Comparison of ENCODE assay signal across 23 cellular contexts in genomic region chr10:60414111-60414510, GRCh38. TPM values are rescaled to one million over a fixed set of nuclear protein-coding genes. Genes with fewer than 3 reads are reported as not detected.
DNase-seq lines count a peak whose midpoint lies in the region; TF ChIP-seq lines count a peak whose summit lies in the region.
"Had no signal": no experiment of that assay in that cellular context is flagged by ENCODE, and none has a peak within 500 bp of the region (broad histone marks: within the 10 kb centered on the region; RNA-seq: fewer than 3 reads in every experiment).

No MANE protein-coding gene starts in this region.

- DNase-seq in Daoy (ENCODE audit: low read depth) (peak; percentile 35), PC-9 (no peak), fibroblast of mammary gland (ENCODE audit: low read depth) (no peak), osteocyte (ENCODE audit: extremely low spot score, unreplicated experiment) (no peak), Peyer's patch (no peak), NCI-H1436 (lab: John Stamatoyannopoulos, UW) (no peak), mesenteric fat pad (ENCODE audit: low spot score) (no peak)
- no peak for DNase-seq in activated CD4-positive, alpha-beta T cell treated with anti-CD3 and anti-CD28 coated beads, Interleukin-2, amount 10 ng/mL, durations not matched to agents 24 days and 14 days
- DNase-seq: activated T-cell treated with anti-CD3 and anti-CD28 coated beads for 4 hours; adrenal gland; CD8-positive, alpha-beta T cell; DMS79; kidney; MM.1S; NCI-H1436 treated with DMSO at 0.1 percent for 48 hours; sigmoid colon; stimulated activated naive B cell treated with anti-CD40 and anti-IgM and Interleukin-4, amounts not matched to agents 10 μg/mL and 1 μg/mL and 100 μg/mL, for 72 hours; WERI-Rb-1 had no signal

- no peaks in the 10 kb centered on the region for H3K79me2 ChIP-seq in PC-9 (ENCODE audit: low read depth)

- H3K9me3 ChIP-seq in PC-9 (ENCODE audit: insufficient read depth, low read depth) (no peaks in the 10 kb centered on the region), Peyer's patch (no peaks in the 10 kb centered on the region)
- H3K9me3 ChIP-seq: adrenal gland, gastrocnemius medialis, sigmoid colon, thoracic aorta had no signal

- H2AFZ ChIP-seq in PC-9, result no peak overlapping the region

- peak overlapping the region; percentile 59 for H3K4me2 ChIP-seq in PC-9

- intact Hi-C loops in PC-9 (cut with micrococcal nuclease; ENCODE audit: unreplicated experiment), result loop anchor here (1.0 to 2.0 kb wide), 3 partner anchors 30 to 447 kb away; no protein-coding TSS in a partner anchor
- intact Hi-C loops in activated CD4-positive, alpha-beta T cell treated with anti-CD3 and anti-CD28 coated beads, Interleukin-2, amount 10 ng/mL, durations not matched to agents 24 days and 14 days (cut with micrococcal nuclease), result no loop called here

- no peak for TF ChIP-seq POLR2A in Peyer's patch (IDR thresholded peaks at IDR 0.05)

- no peaks in the 10 kb centered on the region for H4K20me1 ChIP-seq in PC-9 (ENCODE audit: insufficient read depth)

- POLR2A ChIA-PET in PC-9 (lab: Charles Lee; ENCODE audit: unreplicated experiment), result no interaction called here

- H3K27ac ChIP-seq in PC-9 (peak overlapping the region; percentile 61), Peyer's patch (no peak overlapping the region)
- H3K27ac ChIP-seq: adrenal gland, cardiac muscle cell, gastrocnemius medialis, sigmoid colon, thoracic aorta, WERI-Rb-1 had no signal

- H3K4me3 Mint-ChIP-seq in osteocyte (ENCODE audit: unreplicated experiment), result no peak overlapping the region
- no peak overlapping the region for H3K4me3 Mint-ChIP-seq in activated CD4-positive, alpha-beta T cell treated with anti-CD3 and anti-CD28 coated beads, Interleukin-2, amount 10 ng/mL, durations not matched to agents 24 days and 14 days
- H3K4me3 Mint-ChIP-seq: CD8-positive, alpha-beta T cell; dendritic cell treated with granulocyte-macrophage colony-stimulating factor and Interleukin-4, amounts not matched to agents 40 ng/mL and 50 ng/mL, for 4 days; nephron; stimulated activated naive B cell treated with anti-CD40 and anti-IgM and Interleukin-4, amounts not matched to agents 10 μg/mL and 1 μg/mL and 100 μg/mL, for 72 hours had no signal

- no peak for TF ChIP-seq CTCF in PC-9 (conservative IDR thresholded peaks at IDR 0.05)
- TF ChIP-seq CTCF in fibroblast of mammary gland (conservative IDR thresholded peaks at IDR 0.05; ENCODE audit: control insufficient read depth, insufficient read depth, low read depth, low read length), result peak; percentile 2
- TF ChIP-seq CTCF in osteocyte (IDR thresholded peaks at IDR 0.05), result no peak
- TF ChIP-seq CTCF in Peyer's patch (IDR thresholded peaks at IDR 0.05), result no peak

- H3F3A ChIP-seq in PC-9 (ENCODE audit: insufficient read depth, low read depth), result peaks cover 37% of the 10 kb centered on the region

- no TSS peak for BruUV-seq in PC-9 (replicated peaks; lab: Mats Ljungman, UMichigan)

- H3K9me3 Mint-ChIP-seq in osteocyte (ENCODE audit: unreplicated experiment), result no peaks in the 10 kb centered on the region
- H3K9me3 Mint-ChIP-seq in activated CD4-positive, alpha-beta T cell treated with anti-CD3 and anti-CD28 coated beads, Interleukin-2, amount 10 ng/mL, durations not matched to agents 24 days and 14 days, result no peaks in the 10 kb centered on the region
- H3K9me3 Mint-ChIP-seq: CD8-positive, alpha-beta T cell; dendritic cell treated with granulocyte-macrophage colony-stimulating factor and Interleukin-4, amounts not matched to agents 40 ng/mL and 50 ng/mL, for 4 days; nephron; stimulated activated naive B cell treated with anti-CD40 and anti-IgM and Interleukin-4, amounts not matched to agents 10 μg/mL and 1 μg/mL and 100 μg/mL, for 72 hours had no signal

- H3K36me3 ChIP-seq in PC-9 (ENCODE audit: low read depth), result no peaks in the 10 kb centered on the region
- no peaks in the 10 kb centered on the region for H3K36me3 ChIP-seq in Peyer's patch
- H3K36me3 ChIP-seq: adrenal gland, cardiac muscle cell, gastrocnemius medialis, sigmoid colon, thoracic aorta, WERI-Rb-1 had no signal

- peak overlapping the region; percentile 5; the same call in 1 of the 2 replicates for H3K4me3 ChIP-seq in PC-9
- H3K4me3 ChIP-seq in fibroblast of mammary gland (ENCODE audit: control insufficient read depth, low read depth, low read length), result no peak overlapping the region
- no peak overlapping the region for H3K4me3 ChIP-seq in Peyer's patch
- H3K4me3 ChIP-seq: adrenal gland, cardiac muscle cell, gastrocnemius medialis, sigmoid colon, thoracic aorta had no signal

- H3K4me1 Mint-ChIP-seq in osteocyte (ENCODE audit: unreplicated experiment), result peaks cover 39% of the 10 kb centered on the region
- peaks cover 5% of the 10 kb centered on the region for H3K4me1 Mint-ChIP-seq in activated CD4-positive, alpha-beta T cell treated with anti-CD3 and anti-CD28 coated beads, Interleukin-2, amount 10 ng/mL, durations not matched to agents 24 days and 14 days

- H3K27me3 ChIP-seq in PC-9 (ENCODE audit: insufficient read depth, low read depth) (no peaks in the 10 kb centered on the region), Peyer's patch (no peaks in the 10 kb centered on the region)
- H3K27me3 ChIP-seq: adrenal gland, cardiac muscle cell, gastrocnemius medialis, sigmoid colon had no signal

- H3K4me1 ChIP-seq in PC-9 (replicated peaks; ENCODE audit: insufficient read depth) (peaks cover 62% of the 10 kb centered on the region), Peyer's patch (no peaks in the 10 kb centered on the region)
- H3K4me1 ChIP-seq: adrenal gland, gastrocnemius medialis had no signal

- no peaks in the 10 kb centered on the region for H3K27me3 Mint-ChIP-seq in osteocyte (ENCODE audit: unreplicated experiment)
- H3K27me3 Mint-ChIP-seq in activated CD4-positive, alpha-beta T cell treated with anti-CD3 and anti-CD28 coated beads, Interleukin-2, amount 10 ng/mL, durations not matched to agents 24 days and 14 days, result no peaks in the 10 kb centered on the region
- H3K27me3 Mint-ChIP-seq: dendritic cell treated with granulocyte-macrophage colony-stimulating factor and Interleukin-4, amounts not matched to agents 40 ng/mL and 50 ng/mL, for 4 days had no signal

- peak overlapping the region; percentile 60 for H3K27ac Mint-ChIP-seq in osteocyte (ENCODE audit: unreplicated experiment)
- H3K27ac Mint-ChIP-seq in activated CD4-positive, alpha-beta T cell treated with anti-CD3 and anti-CD28 coated beads, Interleukin-2, amount 10 ng/mL, durations not matched to agents 24 days and 14 days, result no peak overlapping the region
- H3K27ac Mint-ChIP-seq: CD8-positive, alpha-beta T cell; dendritic cell treated with granulocyte-macrophage colony-stimulating factor and Interleukin-4, amounts not matched to agents 40 ng/mL and 50 ng/mL, for 4 days; nephron; stimulated activated naive B cell treated with anti-CD40 and anti-IgM and Interleukin-4, amounts not matched to agents 10 μg/mL and 1 μg/mL and 100 μg/mL, for 72 hours had no signal

- CTCF ChIA-PET in PC-9 (lab: Charles Lee), result no interaction called here

- no peaks in the 10 kb centered on the region for H3K36me3 Mint-ChIP-seq in osteocyte (ENCODE audit: unreplicated experiment)
- peaks cover 2% of the 10 kb centered on the region for H3K36me3 Mint-ChIP-seq in activated CD4-positive, alpha-beta T cell treated with anti-CD3 and anti-CD28 coated beads, Interleukin-2, amount 10 ng/mL, durations not matched to agents 24 days and 14 days (ENCODE audit: low read depth)
- H3K36me3 Mint-ChIP-seq: CD8-positive, alpha-beta T cell; stimulated activated naive B cell treated with anti-CD40 and anti-IgM and Interleukin-4, amounts not matched to agents 10 μg/mL and 1 μg/mL and 100 μg/mL, for 72 hours had no signal

- no peaks in the 10 kb centered on the region for H3K9me2 ChIP-seq in PC-9 (ENCODE audit: insufficient read depth)

RNA-seq across cellular contexts. Expression of gene ANK3, which starts 24.4 kb away (rescaled TPM):
- total RNA-seq in Daoy (2014; rRNA removed; shearing (Covaris generic)), result 15.0 and 15.9 TPM in 2 replicates
- total RNA-seq in PC-9 (2021) (31.4 and 32.0 TPM in 2 replicates), osteocyte (21.2 and 22.0 TPM in 2 replicates), Peyer's patch (100 to 1,000 TPM; 118 to 161 (median 151) TPM), mesenteric fat pad (3.8 TPM)
- total RNA-seq in activated CD4-positive, alpha-beta T cell treated with anti-CD3 and anti-CD28 coated beads, Interleukin-2, amount 10 ng/mL, durations not matched to agents 24 days and 14 days, result 22.9 and 23.5 TPM in 2 replicates
